ENCODE assay signal across 25 cellular contexts in genomic region chrX:106323357-106323756, GRCh38.
"Had no signal": no experiment of that assay in that cellular context is flagged by ENCODE, and none has a peak within 500 bp of the region (broad histone marks: within the 10 kb centered on the region; RNA-seq: fewer than 3 reads in every experiment).

No MANE protein-coding gene starts in this region.

- H3K27ac ChIP-seq: neural progenitor cell, ovary, parathyroid adenoma, psoas muscle, right lobe of liver, sigmoid colon, suprapubic skin, testis, tibial artery, transverse colon, upper lobe of right lung, uterus had no signal

- DNase-seq: naive thymus-derived CD4-positive, alpha-beta T cell; natural killer cell; occipital lobe; ovary; psoas muscle; right cardiac atrium; sigmoid colon; small intestine; stimulated activated CD4-positive, alpha-beta T cell treated with anti-CD3 and anti-CD28 coated beads, Interleukin-12 subunit alpha, Interleukin-12 subunit beta, amount 100 ng/mL, for 4 hours; stimulated activated CD4-positive, alpha-beta T cell treated with anti-CD3 and anti-CD28 coated beads, Interleukin-1b, Interleukin-23, amount 100 ng/mL, for 48 hours; stimulated activated CD4-positive, alpha-beta T cell treated with anti-CD3 and anti-CD28 coated beads, Interleukin-4, amount 100 ng/mL, for 1 hour; stimulated activated CD4-positive, alpha-beta T cell treated with anti-CD3 and anti-CD28 coated beads, Interleukin-4, amount 100 ng/mL, for 4 hours; stimulated activated CD8-positive, alpha-beta memory T cell treated with anti-CD3 and anti-CD28 coated beads, Interleukin-4, amount 100 ng/mL, for 48 hours; stimulated activated naive CD4-positive, alpha-beta T cell; substantia nigra; testis; tibial artery; transverse colon; upper lobe of right lung; uterus had no signal

- FAIRE-seq: small intestine had no signal

- ATAC-seq: naive thymus-derived CD4-positive, alpha-beta T cell; natural killer cell; psoas muscle; right cardiac atrium; stimulated activated memory B cell treated with anti-CD40 and anti-IgM and Interleukin-4, amounts not matched to agents 10 μg/mL and 1 μg/mL and 100 μg/mL, for 72 hours; upper lobe of right lung had no signal

- H3K4me3 ChIP-seq: neural progenitor cell, ovary, psoas muscle, right lobe of liver, sigmoid colon, suprapubic skin, testis, tibial artery, transverse colon, upper lobe of right lung, uterus had no signal

- H2AFZ ChIP-seq: neural progenitor cell, parathyroid adenoma had no signal

- H3K4me2 ChIP-seq: neural progenitor cell had no signal

- H3K9ac ChIP-seq: neural progenitor cell, parathyroid adenoma had no signal

- H3K9me3 ChIP-seq: ovary, psoas muscle, right lobe of liver, sigmoid colon, suprapubic skin, testis, tibial artery, transverse colon, upper lobe of right lung, uterus had no signal

- H3K36me3 ChIP-seq: neural progenitor cell, ovary, right lobe of liver, sigmoid colon, suprapubic skin, tibial artery, transverse colon, upper lobe of right lung, uterus had no signal

- H3K27me3 ChIP-seq: neural progenitor cell, ovary, right lobe of liver, sigmoid colon, suprapubic skin, testis, tibial artery, transverse colon, upper lobe of right lung, uterus had no signal

- H3K4me1 ChIP-seq: neural progenitor cell, parathyroid adenoma, psoas muscle, right lobe of liver, sigmoid colon, suprapubic skin, testis, tibial artery, transverse colon, upper lobe of right lung, uterus had no signal
